ENCODE assay signal across 9 cellular contexts in genomic region chr10:97715259-97715874, GRCh38. TPM values are rescaled to one million over a fixed set of nuclear protein-coding genes. Genes with fewer than 3 reads are reported as not detected.
DNase-seq lines count a peak whose midpoint lies in the region; ATAC-seq and TF ChIP-seq lines count a peak whose summit lies in the region.
"Had no signal": no experiment of that assay in that cellular context is flagged by ENCODE, and none has a peak within 500 bp of the region (broad histone marks: within the 10 kb centered on the region; RNA-seq: fewer than 3 reads in every experiment).

No MANE protein-coding gene starts in this region.

- TF ChIP-seq CTCF in activated B cell treated with CpG ODN at 0.5 μM for 24 hours (IDR thresholded peaks at IDR 0.05) (no peak), fibroblast of villous mesenchyme (IDR thresholded peaks at IDR 0.05; ENCODE audit: insufficient read depth, low read depth, low read length) (no peak)

- peak overlapping the region; percentile 97 for H3K4me3 Mint-ChIP-seq in activated B cell treated with CpG ODN at 0.5 μM for 24 hours

- no peak for ATAC-seq in activated B cell treated with CpG ODN at 0.5 μM for 24 hours (ENCODE audit: low read depth)
- ATAC-seq in HG02840 (IDR thresholded peaks at IDR 0.05; ENCODE audit: low FRiP score, unreplicated experiment), result no peak

- H3K27me3 Mint-ChIP-seq in activated B cell treated with CpG ODN at 0.5 μM for 24 hours, result peaks cover 12% of the 10 kb centered on the region

- intact Hi-C loops in activated B cell treated with CpG ODN at 0.5 μM for 24 hours (cut with micrococcal nuclease), result loop anchor here (2.0 kb wide), 1 partner anchor 21 kb away; the partner anchor contains the start of gene ZFYVE27

- H3K9me3 Mint-ChIP-seq in activated B cell treated with CpG ODN at 0.5 μM for 24 hours, result no peaks in the 10 kb centered on the region

- CTCF ChIA-PET in activated B cell treated with CpG ODN at 0.5 μM for 24 hours (lab: Charles Lee), result interaction anchor here (1.1 to 1.4 kb wide), 2 partner anchors 14 to 16 kb away, joined by 3 to 4 read pairs; no protein-coding TSS in a partner anchor

- POLR2A ChIA-PET in activated B cell treated with CpG ODN at 0.5 μM for 24 hours (lab: Charles Lee), result no interaction called here

- H3K27ac Mint-ChIP-seq in activated B cell treated with CpG ODN at 0.5 μM for 24 hours, result no peak overlapping the region

- peaks cover 4% of the 10 kb centered on the region for H3K36me3 Mint-ChIP-seq in activated B cell treated with CpG ODN at 0.5 μM for 24 hours (ENCODE audit: low read depth)

- H3K4me3 ChIP-seq in fibroblast of villous mesenchyme (ENCODE audit: low read depth, low read length), result peak overlapping the region; percentile 81
- H3K4me3 ChIP-seq in skeletal muscle cell (ENCODE audit: low read depth, low read length), result peak overlapping the region; percentile 81

- peaks cover 14% of the 10 kb centered on the region for H3K4me1 Mint-ChIP-seq in activated B cell treated with CpG ODN at 0.5 μM for 24 hours

- DNase-seq in ELR (ENCODE audit: low read depth) (peak; percentile 37), activated B cell treated with CpG ODN at 0.5 μM for 24 hours (no peak), fibroblast of villous mesenchyme (ENCODE audit: low read depth) (no peak), skeletal muscle cell (ENCODE audit: low read depth) (no peak), SKM-1 (lab: John Stamatoyannopoulos, UW; ENCODE audit: unreplicated experiment) (no peak), HT-29 (ENCODE audit: low spot score) (no peak), midbrain (lab: John Stamatoyannopoulos, UW) (no peak)
- DNase-seq: T-helper 9 cell had no signal

RNA-seq across cellular contexts. Expression of gene MARVELD1, which starts 1.8 kb away (rescaled TPM):
- 0.24 and 0.31 TPM in 2 replicates for total RNA-seq in activated B cell treated with CpG ODN at 0.5 μM for 24 hours
- total RNA-seq in fibroblast of villous mesenchyme, result 44.0 and 58.9 TPM in 2 replicates
- total RNA-seq in HT-29 (2014; rRNA removed; shearing (Covaris generic)), result 24.5 and 24.9 TPM in 2 replicates

RNA-seq across cellular contexts. Expression of gene ZFYVE27, which starts 21.6 kb away (rescaled TPM):
- total RNA-seq in activated B cell treated with CpG ODN at 0.5 μM for 24 hours (45.3 and 65.7 TPM in 2 replicates), fibroblast of villous mesenchyme (19.6 and 22.0 TPM in 2 replicates)
- 34.6 and 45.5 TPM in 2 replicates for total RNA-seq in HT-29 (2014; rRNA removed; shearing (Covaris generic))

RNA-seq across cellular contexts. Expression of gene AVPI1, which starts 28.3 kb away (rescaled TPM):
- total RNA-seq in activated B cell treated with CpG ODN at 0.5 μM for 24 hours (0.51 and 1.2 TPM in 2 replicates), fibroblast of villous mesenchyme (12.5 and 19.6 TPM in 2 replicates)
- 31.9 and 35.5 TPM in 2 replicates for total RNA-seq in HT-29 (2014; rRNA removed; shearing (Covaris generic))

RNA-seq across cellular contexts. Expression of gene SFRP5, which starts 56.4 kb away (rescaled TPM):
- total RNA-seq in activated B cell treated with CpG ODN at 0.5 μM for 24 hours (not detected in 2 replicates), fibroblast of villous mesenchyme (not detected in 2 replicates)
- 0.21 TPM in 1 of 2 replicates, not detected in the other for total RNA-seq in HT-29 (2014; rRNA removed; shearing (Covaris generic))

Comparison
In these comparisons a context has a peak if more than half of its experiments do, and no peak if none do; other contexts are left out.
1. RNA of gene MARVELD1, which starts 1.8 kb away (total RNA-seq): 44.0 to 58.9 TPM in fibroblast of villous mesenchyme and 24.5 to 24.9 TPM in HT-29; 0.24 to 0.31 TPM in activated B cell treated with CpG ODN at 0.5 μM for 24 hours; every median in the first group is over 10 times any median in the second.